ENCODE assay signal across 9 cellular contexts in the genomic region with DNA sequence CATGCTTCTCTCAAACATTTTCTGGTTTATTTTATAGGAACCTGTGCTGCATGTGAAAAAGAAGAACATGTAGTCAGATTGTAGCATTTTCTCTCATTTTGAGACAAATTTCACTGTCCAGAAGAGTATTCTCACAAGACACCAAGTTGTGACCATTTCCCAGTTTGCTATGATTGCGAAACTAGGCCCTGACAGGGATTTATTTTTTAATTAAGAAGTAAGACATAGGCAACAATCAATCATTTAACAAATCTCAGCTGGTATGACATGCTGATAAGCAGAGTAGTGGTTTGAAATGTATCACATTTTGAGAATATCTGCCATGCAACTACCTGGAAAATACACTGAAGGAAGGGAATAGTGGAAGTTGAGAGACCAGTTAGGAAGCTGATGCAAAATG. TPM values are rescaled to one million over a fixed set of nuclear protein-coding genes. Genes with fewer than 3 reads are reported as not detected.
"Had no signal": no experiment of that assay in that cellular context is flagged by ENCODE, and none has a peak within 500 bp of the region (broad histone marks: within the 10 kb centered on the region; RNA-seq: fewer than 3 reads in every experiment).

No MANE protein-coding gene starts in this region.

- FAIRE-seq: G401.6, GM12878, GM12891, GM12892, GM18507, GM19239 had no signal

- H3K4me3 ChIP-seq: GM12878 had no signal

- DNase-seq: GDM1, GF-D8 had no signal

RNA-seq across cellular contexts. Expression of gene OR13C8, which starts 11.6 kb away (rescaled TPM):
- total RNA-seq: G401, GM12878 had no signal
- polyA plus RNA-seq: GM12878 had no signal

RNA-seq across cellular contexts. Expression of gene OR13C5, which starts 18.7 kb away (rescaled TPM):
- total RNA-seq: G401, GM12878 had no signal

RNA-seq across cellular contexts. Expression of gene OR13C2, which starts 24.9 kb away (rescaled TPM):
- total RNA-seq: G401, GM12878 had no signal

RNA-seq across cellular contexts. Expression of gene OR13C9, which starts 37.4 kb away (rescaled TPM):
- total RNA-seq: G401, GM12878 had no signal
- polyA plus RNA-seq: GM12878 had no signal

RNA-seq across cellular contexts. Expression of gene OR13C3, which starts 43.9 kb away (rescaled TPM):
- total RNA-seq: G401, GM12878 had no signal
